ENCODE assay signal across 36 cellular contexts in genomic region chr1:204688776-204689175, GRCh38. TPM values are rescaled to one million over a fixed set of nuclear protein-coding genes. Genes with fewer than 3 reads are reported as not detected.
"Had no signal": no experiment of that assay in that cellular context is flagged by ENCODE, and none has a peak within 500 bp of the region (broad histone marks: within the 10 kb centered on the region; RNA-seq: fewer than 3 reads in every experiment).

No MANE protein-coding gene starts in this region.

- H3K9ac ChIP-seq: KMS-11 had no signal

- H3K9me3 ChIP-seq: MG63 had no signal

- H3K27ac ChIP-seq: KMS-11 had no signal

- H3K4me2 ChIP-seq: KMS-11 had no signal

- H3K4me3 ChIP-seq: MG63 had no signal

- H3K36me3 ChIP-seq: MG63 had no signal

- DNase-seq: Karpas-422, Kasumi-1, MG63, MM.1S, MV-4-11, NCI-H1048, NCI-H1092, NCI-H1092 treated with DMSO at 0.1 percent for 48 hours, NCI-H1105, NCI-H1105 treated with DMSO at 0.1 percent for 48 hours, NCI-H1417, NCI-H1417 treated with DMSO at 0.1 percent for 48 hours, NCI-H1436, NCI-H1436 treated with DMSO at 0.1 percent for 48 hours, NCI-H146, NCI-H1694, NCI-H1694 treated with DMSO at 0.1 percent for 48 hours, NCI-H187, NCI-H187 treated with DMSO at 0.1 percent for 48 hours, NCI-H1930, NCI-H2029, NCI-H2029 treated with DMSO at 0.1 percent for 48 hours, NCI-H2081, NCI-H2081 treated with DMSO at 0.1 percent for 48 hours, NCI-H2107, NCI-H2171, NCI-H2171 treated with DMSO at 0.1 percent for 48 hours, NCI-H2227 treated with DMSO at 0.1 percent for 48 hours, NCI-H226, NCI-H345, NCI-H446, NCI-H446 treated with DMSO at 0.1 percent for 48 hours, NCI-H510A treated with DMSO at 0.1 percent for 48 hours had no signal

RNA-seq across cellular contexts. Expression of gene LRRN2, which starts 3.2 kb away (rescaled TPM):
- total RNA-seq: LHCN-M2, MCF 10A had no signal
